ENCODE assay signal across 1 cellular context in genomic region chr12:52280319-52280795, GRCh38.
TF ChIP-seq lines count a peak whose summit lies in the region.

No MANE protein-coding gene starts in this region.

TF ChIP-seq in SK-N-SH, 30 proteins besides CTCF, POLR2A, EP300 and RAD21 (continued from another document):
- TF ChIP-seq EZH2phosphoT487 (IDR thresholded peaks at IDR 0.05; ENCODE audit: borderline replicate concordance, low read depth) (no peak), JUND (IDR thresholded peaks at IDR 0.05) (no peak; the same call in 1 of the 2 replicates), USF2 (IDR thresholded peaks at IDR 0.05; ENCODE audit: borderline replicate concordance, low read depth, low read length) (no peak), CHD2 (IDR thresholded peaks at IDR 0.05; ENCODE audit: low read length, partially characterized antibody) (no peak), ELF1 (IDR thresholded peaks at IDR 0.05) (no peak), RXRA (IDR thresholded peaks at IDR 0.05; ENCODE audit: borderline replicate concordance, low read depth) (peak; percentile 27; the same call in 1 of the 2 replicates), TEAD4 (IDR thresholded peaks at IDR 0.05; ENCODE audit: borderline replicate concordance, insufficient read depth) (no peak), MXI1 (IDR thresholded peaks at IDR 0.05; ENCODE audit: low read depth, low read length) (no peak), IRF3 (IDR thresholded peaks at IDR 0.05; ENCODE audit: low read depth, low read length) (no peak), GATA2 (CRISPR knock-in tag; IDR thresholded peaks at IDR 0.05) (no peak), ZBTB33 (IDR thresholded peaks at IDR 0.05; ENCODE audit: borderline replicate concordance, low read depth) (no peak), POLR2AphosphoS5 (IDR thresholded peaks at IDR 0.05; ENCODE audit: low read depth, low read length) (no peak), SMC3 (IDR thresholded peaks at IDR 0.05; ENCODE audit: low read depth, low read length) (no peak), TAF1 (IDR thresholded peaks at IDR 0.05; ENCODE audit: borderline replicate concordance, low read depth, low read length) (no peak), SIN3A (IDR thresholded peaks at IDR 0.05; ENCODE audit: borderline replicate concordance, low read depth, low read length) (no peak)
TF ChIP-seq in SK-N-SH: peak in this region for 6.
